28 cellular contexts compared by ENCODE assay signal in genomic region chr7:76386691-76387260, GRCh38. TPM values are rescaled to one million over a fixed set of nuclear protein-coding genes. Genes with fewer than 3 reads are reported as not detected.
A peak's percentile ranks its signal among the peaks of the same experiment; 100 is the strongest.
DNase-seq lines count a peak whose midpoint lies in the region; ATAC-seq and TF ChIP-seq lines count a peak whose summit lies in the region.
"Had no signal": no experiment of that assay in that cellular context is flagged by ENCODE, and none has a peak within 500 bp of the region (broad histone marks: within the 10 kb centered on the region; RNA-seq: fewer than 3 reads in every experiment).

No MANE protein-coding gene starts in this region.

- H3K4me2 ChIP-seq in SK-N-SH: no peak overlapping the region
- no peak overlapping the region for H3K4me2 ChIP-seq in smooth muscle cell
- H3K4me2 ChIP-seq: hepatocyte had no signal

- H2AFZ ChIP-seq in SK-N-SH (ENCODE audit: low read depth) (peak overlapping the region; percentile 59; the same call in 1 of the 2 replicates), smooth muscle cell (ENCODE audit: low read depth) (peak overlapping the region; percentile 25)
- H2AFZ ChIP-seq: hepatocyte had no signal

- H3K27me3 ChIP-seq in SK-N-SH (ENCODE audit: insufficient read depth): no peaks in the 10 kb centered on the region
- no peaks in the 10 kb centered on the region for H3K27me3 ChIP-seq in smooth muscle cell (ENCODE audit: low read depth)
- H3K27me3 ChIP-seq: cardiac muscle cell, hepatocyte, uterus had no signal

- TF ChIP-seq RAD21 in SK-N-SH (IDR thresholded peaks at IDR 0.05; ENCODE audit: low read length): no peak

- no peaks in the 10 kb centered on the region for H4K20me1 ChIP-seq in SK-N-SH (ENCODE audit: insufficient read depth)
- no peaks in the 10 kb centered on the region for H4K20me1 ChIP-seq in smooth muscle cell (ENCODE audit: low read depth)

- H3K27ac ChIP-seq in SK-N-SH (ENCODE audit: low read depth in 2 of 2, low read length in 1 of 2): peak overlapping the region in 1 of 2 experiments; percentile 29; a peak in 2 of 4 replicates
- H3K27ac ChIP-seq in smooth muscle cell (ENCODE audit: low read depth): peak overlapping the region; percentile 45
- H3K27ac ChIP-seq: cardiac muscle cell, hepatocyte, uterus had no signal

- peaks cover 8% of the 10 kb centered on the region for H3F3A ChIP-seq in SK-N-SH (replicated peaks; ENCODE audit: insufficient read depth)
- H3F3A ChIP-seq in smooth muscle cell (ENCODE audit: low read depth): no peaks in the 10 kb centered on the region

- H3K4me3 ChIP-seq in SK-N-SH (ENCODE audit: low read depth in 2 of 2, low read length in 1 of 2) (no peak overlapping the region), fibroblast of mammary gland (ENCODE audit: control insufficient read depth, low read depth, low read length) (no peak overlapping the region), smooth muscle cell (no peak overlapping the region)
- H3K4me3 ChIP-seq: cardiac muscle cell, HAP-1, hepatocyte, mucosa of descending colon, uterus had no signal

- H3K9me3 Mint-ChIP-seq in stimulated activated naive B cell treated with anti-CD40 and anti-IgM and Interleukin-4, amounts not matched to agents 10 μg/mL and 1 μg/mL and 100 μg/mL, for 72 hours: no peaks in the 10 kb centered on the region
- H3K9me3 Mint-ChIP-seq: activated CD4-positive, alpha-beta T cell treated with anti-CD3 and anti-CD28 coated beads, Interleukin-2, amount 10 ng/mL, durations not matched to agents 24 days and 14 days; activated naive CD8-positive, alpha-beta T cell treated with anti-CD3 and anti-CD28 coated beads, Interleukin-2, amount 50 U/mL, for 24 hours had no signal

- DNase-seq in SK-N-SH (no peak), RKO (ENCODE audit: low spot score) (peak; percentile 45), fibroblast of mammary gland (ENCODE audit: low read depth) (peak; percentile 81), smooth muscle cell (lab: John Stamatoyannopoulos, UW; ENCODE audit: unreplicated experiment) (no peak), nucleus accumbens (lab: John Stamatoyannopoulos, UW) (no peak), GF-D8 (lab: John Stamatoyannopoulos, UW) (no peak)
- DNase-seq in stimulated activated naive B cell treated with anti-CD40 and anti-IgM and Interleukin-4, amounts not matched to agents 10 μg/mL and 1 μg/mL and 100 μg/mL, for 72 hours: no peak
- DNase-seq: 8988T; activated CD4-positive, alpha-beta T cell treated with anti-CD3 and anti-CD28 coated beads, Interleukin-2, amount 10 ng/mL, durations not matched to agents 24 days and 14 days; activated CD8-positive, alpha-beta memory T cell treated with anti-CD3 and anti-CD28 coated beads, Interleukin-2, amount 50 U/mL, for 48 hours; activated effector memory CD4-positive, alpha-beta T cell treated with anti-CD3 and anti-CD28 coated beads, Interleukin-2, amount 50 U/mL, for 16 hours; activated naive CD8-positive, alpha-beta T cell treated with anti-CD3 and anti-CD28 coated beads, Interleukin-2, amount 50 U/mL, for 24 hours; C1 segment of cervical spinal cord; dermis blood vessel endothelial cell; DMS 273 treated with DMSO at 0.1 percent for 48 hours; foreskin melanocyte; left ventricle myocardium superior; mucosa of descending colon; NCI-H1105 treated with DMSO at 0.1 percent for 48 hours; NCI-H2107; NCI-H510A treated with DMSO at 0.1 percent for 48 hours; Right ventricle myocardium superior; T-helper 1 cell; uterus had no signal

- H3K9me3 ChIP-seq in SK-N-SH (no peaks in the 10 kb centered on the region), smooth muscle cell (replicated peaks; ENCODE audit: low read depth) (no peaks in the 10 kb centered on the region)
- H3K9me3 ChIP-seq: HAP-1, mucosa of descending colon, uterus had no signal

- CTCF ChIA-PET in SK-N-SH (lab: Yijun Ruan, JAX): interaction anchor here (1.1 kb wide), 1 partner anchor 21 kb away, joined by 3 read pairs; no protein-coding TSS in a partner anchor

- no peaks in the 10 kb centered on the region for H3K27me3 Mint-ChIP-seq in stimulated activated naive B cell treated with anti-CD40 and anti-IgM and Interleukin-4, amounts not matched to agents 10 μg/mL and 1 μg/mL and 100 μg/mL, for 72 hours
- H3K27me3 Mint-ChIP-seq: activated CD4-positive, alpha-beta T cell treated with anti-CD3 and anti-CD28 coated beads, Interleukin-2, amount 10 ng/mL, durations not matched to agents 24 days and 14 days; activated naive CD8-positive, alpha-beta T cell treated with anti-CD3 and anti-CD28 coated beads, Interleukin-2, amount 50 U/mL, for 24 hours had no signal

- H3K36me3 Mint-ChIP-seq in stimulated activated naive B cell treated with anti-CD40 and anti-IgM and Interleukin-4, amounts not matched to agents 10 μg/mL and 1 μg/mL and 100 μg/mL, for 72 hours: no peaks in the 10 kb centered on the region

- H3K36me3 ChIP-seq in SK-N-SH (replicated peaks in 1 of 2; ENCODE audit: control insufficient read depth in 1 of 2, insufficient read depth in 2 of 2, low read length in 1 of 2): no peaks in the 10 kb centered on the region
- no peaks in the 10 kb centered on the region for H3K36me3 ChIP-seq in smooth muscle cell (ENCODE audit: low read depth)
- H3K36me3 ChIP-seq: cardiac muscle cell, HAP-1, uterus had no signal

- ATAC-seq in SK-N-SH treated with all-trans-retinoic acid at 6 μM for 48 hours: no peak
- ATAC-seq in stimulated activated naive B cell treated with anti-CD40 and anti-IgM and Interleukin-4, amounts not matched to agents 10 μg/mL and 1 μg/mL and 100 μg/mL, for 72 hours (replicated peaks): no peak
- ATAC-seq: activated naive CD8-positive, alpha-beta T cell treated with anti-CD3 and anti-CD28 coated beads, Interleukin-2, amount 50 U/mL, for 24 hours; left ventricle myocardium superior; mucosa of descending colon had no signal

- WGBS in SK-N-SH (ENCODE audit: low lambda C conversion rate): 79% methylated on average over 11 of the region's 11 CpGs
- WGBS in smooth muscle cell (ENCODE audit: low lambda C conversion rate): 61% methylated on average over 11 of the region's 11 CpGs

- no peak for TF ChIP-seq CTCF in SK-N-SH (IDR thresholded peaks at IDR 0.05)
- no peak for TF ChIP-seq CTCF in fibroblast of mammary gland (conservative IDR thresholded peaks at IDR 0.05; ENCODE audit: control insufficient read depth, insufficient read depth, low read depth, low read length)
- TF ChIP-seq CTCF in smooth muscle cell (IDR thresholded peaks at IDR 0.05; ENCODE audit: borderline replicate concordance, insufficient read depth, poor library complexity, severe bottlenecking): no peak

- TF ChIP-seq EP300 in SK-N-SH (IDR thresholded peaks at IDR 0.05; ENCODE audit: borderline replicate concordance in 1 of 2, low read depth in 1 of 2, low read length in 1 of 2): no peak

- H3K4me1 ChIP-seq in SK-N-SH (ENCODE audit: control insufficient read depth in 1 of 2, insufficient read depth in 2 of 2, low read depth in 1 of 2, low read length in 1 of 2): peaks cover 5 to 7% of the 10 kb centered on the region in 2 experiments; a peak in 2 of 4 replicates
- H3K4me1 ChIP-seq in smooth muscle cell (ENCODE audit: low read depth): peaks cover 4% of the 10 kb centered on the region
- H3K4me1 ChIP-seq: uterus had no signal

- no peaks in the 10 kb centered on the region for H3K9me2 ChIP-seq in SK-N-SH

- H3K9ac ChIP-seq in SK-N-SH: no peak overlapping the region
- no peak overlapping the region for H3K9ac ChIP-seq in smooth muscle cell (ENCODE audit: low read depth)

- peaks cover under 1 to 10% of the 10 kb centered on the region in 2 donors for H3K4me1 Mint-ChIP-seq in stimulated activated naive B cell treated with anti-CD40 and anti-IgM and Interleukin-4, amounts not matched to agents 10 μg/mL and 1 μg/mL and 100 μg/mL, for 72 hours

- H3K79me2 ChIP-seq in SK-N-SH (ENCODE audit: insufficient read depth) (no peaks in the 10 kb centered on the region), smooth muscle cell (ENCODE audit: low read depth) (no peaks in the 10 kb centered on the region)
- H3K79me2 ChIP-seq: hepatocyte had no signal

- no peak overlapping the region for H3K27ac Mint-ChIP-seq in stimulated activated naive B cell treated with anti-CD40 and anti-IgM and Interleukin-4, amounts not matched to agents 10 μg/mL and 1 μg/mL and 100 μg/mL, for 72 hours
- H3K27ac Mint-ChIP-seq: activated CD4-positive, alpha-beta T cell treated with anti-CD3 and anti-CD28 coated beads, Interleukin-2, amount 10 ng/mL, durations not matched to agents 24 days and 14 days; activated naive CD8-positive, alpha-beta T cell treated with anti-CD3 and anti-CD28 coated beads, Interleukin-2, amount 50 U/mL, for 24 hours had no signal

- POLR2A ChIA-PET in SK-N-SH (lab: Yijun Ruan, JAX): interaction anchor here (1.0 kb wide), 1 partner anchor 28 kb away, joined by 3 read pairs; the partner anchor contains the start of gene YWHAG

- no peak overlapping the region for H3K4me3 Mint-ChIP-seq in stimulated activated naive B cell treated with anti-CD40 and anti-IgM and Interleukin-4, amounts not matched to agents 10 μg/mL and 1 μg/mL and 100 μg/mL, for 72 hours
- H3K4me3 Mint-ChIP-seq: activated CD4-positive, alpha-beta T cell treated with anti-CD3 and anti-CD28 coated beads, Interleukin-2, amount 10 ng/mL, durations not matched to agents 24 days and 14 days; activated naive CD8-positive, alpha-beta T cell treated with anti-CD3 and anti-CD28 coated beads, Interleukin-2, amount 50 U/mL, for 24 hours had no signal

TF ChIP-seq in SK-N-SH, 30 proteins besides CTCF, POLR2A, EP300 and RAD21:
- TF ChIP-seq SMC3 (IDR thresholded peaks at IDR 0.05; ENCODE audit: low read depth, low read length): no peak

TF ChIP-seq in SK-N-SH treated with all-trans-retinoic acid at 6 μM for 48 hours, 23 proteins besides CTCF, POLR2A, EP300 and RAD21 (continues in another document):
- no peak for TF ChIP-seq ZFP30 (CRISPR knock-in tag; IDR thresholded peaks at IDR 0.05)

RNA-seq across cellular contexts. Expression of gene SSC4D, which starts 22.7 kb away (rescaled TPM):
- polyA plus RNA-seq in SK-N-SH (2012; rRNA removed) (1.6 and 2.0 TPM in 2 replicates), smooth muscle cell (2.2 and 7.1 TPM in 2 replicates)
- 0.75 and 1.3 TPM in 2 replicates for polyA plus RNA-seq in SK-N-SH (2012; cell fraction: cytosol; rRNA removed)
- polyA plus RNA-seq in SK-N-SH (2012; cell fraction: nucleus; rRNA removed): 3.3 and 5.8 TPM in 2 replicates
- 2.3 and 3.7 TPM in 2 replicates for total RNA-seq in smooth muscle cell

RNA-seq across cellular contexts. Expression of gene YWHAG, which starts 28.0 kb away (rescaled TPM):
- 60.4 and 78.0 TPM in 2 replicates for polyA plus RNA-seq in SK-N-SH (2012; rRNA removed)
- polyA plus RNA-seq in SK-N-SH (2012; cell fraction: cytosol; rRNA removed): 69.7 and 76.5 TPM in 2 replicates
- polyA plus RNA-seq in SK-N-SH (2012; cell fraction: nucleus; rRNA removed): 49.2 and 56.0 TPM in 2 replicates
- 132 and 142 TPM in 2 replicates for total RNA-seq in smooth muscle cell
- 17.6 and 21.1 TPM in 2 replicates for polyA plus RNA-seq in smooth muscle cell

RNA-seq across cellular contexts. Expression of gene ZP3, which starts 38.0 kb away (rescaled TPM):
- polyA plus RNA-seq in SK-N-SH (2012; rRNA removed) (4.5 and 5.4 TPM in 2 replicates), smooth muscle cell (1.6 TPM in 1 of 2 replicates, not detected in the other)
- polyA plus RNA-seq in SK-N-SH (2012; cell fraction: cytosol; rRNA removed): 3.1 and 3.9 TPM in 2 replicates
- 8.3 and 11.1 TPM in 2 replicates for polyA plus RNA-seq in SK-N-SH (2012; cell fraction: nucleus; rRNA removed)
- total RNA-seq in smooth muscle cell: 1.3 TPM in 1 of 2 replicates, not detected in the other
- total RNA-seq: hepatocyte, left ventricle myocardium superior, Right ventricle myocardium superior had no signal
- polyA plus RNA-seq: hepatocyte had no signal

Comparison
In these comparisons a context has a peak if more than half of its experiments do, and no peak if none do; other contexts are left out.
1. DNase-seq: peak in RKO (single experiment) and fibroblast of mammary gland (single experiment); none in SK-N-SH (single experiment), smooth muscle cell (single experiment), nucleus accumbens (0 of 56), GF-D8 (single experiment) and stimulated activated naive B cell treated with anti-CD40 and anti-IgM and Interleukin-4, amounts not matched to agents 10 μg/mL and 1 μg/mL and 100 μg/mL, for 72 hours (single experiment).